1 cellular context compared by ENCODE assay signal in genomic region chr10:75611081-75611971, GRCh38.
TF ChIP-seq lines count a peak whose summit lies in the region.

No MANE protein-coding gene starts in this region.

TF ChIP-seq in HepG2, 621 proteins besides CTCF, POLR2A, EP300 and RAD21 (continued from another document):
- TF ChIP-seq KLF13 (CRISPR knock-in tag; IDR thresholded peaks at IDR 0.05) = no peak
